ENCODE assay signal across 8 cellular contexts in the genomic region with DNA sequence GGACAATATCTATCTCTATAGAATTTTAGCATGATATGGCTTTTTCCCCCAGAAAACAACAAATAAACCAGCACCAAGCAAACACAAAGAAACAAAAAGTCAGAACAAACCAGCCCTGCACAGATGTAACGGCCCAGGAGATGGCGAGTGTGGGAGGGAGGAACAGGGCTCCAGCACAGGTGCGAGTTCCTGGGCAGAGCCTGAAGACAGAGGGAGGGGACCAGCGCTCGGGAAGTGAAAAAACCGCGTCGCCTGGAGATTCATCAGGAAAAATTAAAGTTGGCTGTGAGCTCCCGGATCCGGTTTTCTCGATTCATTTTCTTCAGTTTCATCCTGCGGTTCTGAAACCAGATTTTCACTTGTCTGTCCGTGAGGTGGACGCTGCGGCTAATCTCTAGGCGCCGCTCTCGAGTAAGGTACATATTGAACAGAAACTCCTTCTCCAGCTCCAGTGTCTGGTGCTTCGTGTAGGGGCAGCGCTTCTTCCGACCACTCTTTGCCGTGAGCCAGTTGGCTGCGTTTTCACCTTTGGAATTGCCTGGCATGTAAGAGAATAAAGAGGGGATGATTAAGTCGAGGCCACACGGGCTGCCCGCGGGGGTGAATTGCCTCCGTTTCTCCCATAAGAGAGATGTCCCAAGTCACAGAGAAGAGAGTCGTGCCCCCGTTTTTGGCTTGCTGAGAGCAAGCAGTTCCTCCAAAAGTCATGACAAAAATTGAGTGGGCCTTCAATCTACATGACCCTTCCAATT. TPM values are rescaled to one million over a fixed set of nuclear protein-coding genes. Genes with fewer than 3 reads are reported as not detected.
A peak's percentile ranks its signal among the peaks of the same experiment; 100 is the strongest.
DNase-seq lines count a peak whose midpoint lies in the region; ATAC-seq, FAIRE-seq and TF ChIP-seq lines count a peak whose summit lies in the region.

No MANE protein-coding gene starts in this region.

- peaks cover 73% of the 10 kb centered on the region for H3K27me3 Mint-ChIP-seq in T-helper 17 cell

- H3K36me3 Mint-ChIP-seq in T-helper 17 cell (ENCODE audit: low read depth), result peaks cover 2% of the 10 kb centered on the region

- no peaks in the 10 kb centered on the region for H3K9me1 ChIP-seq in keratinocyte (ENCODE audit: control insufficient read depth, extremely low read depth, insufficient read depth, low read length)

- ATAC-seq in left cardiac atrium (no peak), Right ventricle myocardium superior (ENCODE audit: poor library complexity) (no peak), T-helper 17 cell (no peak), aorta (ENCODE audit: low FRiP score) (no peak), HG03354 (IDR thresholded peaks at IDR 0.05; ENCODE audit: poor library complexity, severe bottlenecking, unreplicated experiment) (no peak), HG03095 (IDR thresholded peaks at IDR 0.05; ENCODE audit: unreplicated experiment) (no peak), GM21576 (IDR thresholded peaks at IDR 0.05; ENCODE audit: unreplicated experiment) (no peak)

- H3K27ac Mint-ChIP-seq in T-helper 17 cell, result peak overlapping the region; percentile 85

- peaks cover 26% of the 10 kb centered on the region for H3K4me1 Mint-ChIP-seq in T-helper 17 cell

- peaks cover 32% of the 10 kb centered on the region for H3K4me1 ChIP-seq in keratinocyte (ENCODE audit: control insufficient read depth, extremely low read depth, insufficient read depth, low read length)
- no peaks in the 10 kb centered on the region for H3K4me1 ChIP-seq in aorta (ENCODE audit: control insufficient read depth in 1 of 2, insufficient read depth in 2 of 2, low read length in 2 of 2)

- H3K4me3 ChIP-seq in keratinocyte (ENCODE audit: control insufficient read depth in 2 of 3, extremely low read depth in 1 of 3, insufficient read depth in 2 of 3, low read depth in 1 of 3, low read length in 3 of 3) (peak overlapping the region; percentile 78 to 94 (median 84)), aorta (ENCODE audit: low read length in 2 of 2) (no peak overlapping the region)

- peaks cover 0 to 4% of the 10 kb centered on the region in 2 experiments for H3K36me3 ChIP-seq in keratinocyte (ENCODE audit: control insufficient read depth in 2 of 2, extremely low read depth in 1 of 2, insufficient read depth in 2 of 2, low read length in 2 of 2)
- no peaks in the 10 kb centered on the region for H3K36me3 ChIP-seq in aorta (ENCODE audit: control insufficient read depth in 1 of 2, insufficient read depth in 2 of 2, low read length in 1 of 2)

- FAIRE-seq in keratinocyte (lab: Jason Lieb, UNC), result peak; percentile 63

- H4K20me1 ChIP-seq in keratinocyte (ENCODE audit: control insufficient read depth, extremely low read depth, insufficient read depth, low read length), result no peaks in the 10 kb centered on the region

- H3K9ac ChIP-seq in keratinocyte (ENCODE audit: control insufficient read depth, extremely low read depth, insufficient read depth, low read length), result peak overlapping the region; percentile 83

- no peaks in the 10 kb centered on the region for H3K9me3 ChIP-seq in T-helper 17 cell (ENCODE audit: control insufficient read depth, low read length, poor library complexity, severe bottlenecking)
- no peaks in the 10 kb centered on the region for H3K9me3 ChIP-seq in keratinocyte (ENCODE audit: control insufficient read depth, low read depth, low read length)
- H3K9me3 ChIP-seq in aorta (ENCODE audit: control insufficient read depth, low read length), result no peaks in the 10 kb centered on the region

- H3K27ac ChIP-seq in keratinocyte (ENCODE audit: control insufficient read depth, insufficient read depth, low read length) (peak overlapping the region; percentile 87), aorta (ENCODE audit: low read depth in 1 of 2, low read length in 2 of 2) (no peak overlapping the region)

- peak overlapping the region; percentile 80 for H3K4me3 Mint-ChIP-seq in T-helper 17 cell

- peaks cover 58% of the 10 kb centered on the region for H3K79me2 ChIP-seq in keratinocyte (ENCODE audit: control insufficient read depth, insufficient read depth, low read length)

- TF ChIP-seq CTCF in keratinocyte (optimal IDR thresholded peaks at IDR 0.05 in 1 of 3, IDR thresholded peaks at IDR 0.05 in 1 of 3, conservative IDR thresholded peaks at IDR 0.05 in 1 of 3; ENCODE audit: extremely low read depth in 1 of 3, insufficient read depth in 2 of 3, low read length in 3 of 3), result no peak

- H3K4me2 ChIP-seq in keratinocyte (ENCODE audit: control insufficient read depth, extremely low read depth, insufficient read depth, low read depth, low read length), result peak overlapping the region; percentile 98

- 40 to 49% methylated on average over 30 of the region's 30 CpGs for WGBS in aorta, 2 donors

- H3K27me3 ChIP-seq in keratinocyte (ENCODE audit: control insufficient read depth, extremely low read depth, insufficient read depth, low read length) (peaks cover 6% of the 10 kb centered on the region), aorta (ENCODE audit: control insufficient read depth in 1 of 2, insufficient read depth in 2 of 2, low read length in 1 of 2) (peaks cover 0 to 1% of the 10 kb centered on the region in 2 donors)

- H2AFZ ChIP-seq in keratinocyte (ENCODE audit: control insufficient read depth, low read length), result no peak overlapping the region

- DNase-seq in left cardiac atrium (peak; percentile 11), Right ventricle myocardium superior (no peak), T-helper 17 cell (peak in 1 of 3 donors; percentile 3), keratinocyte (ENCODE audit: low read depth, low spot score) (no peak), aorta (peak; percentile 30 to 73)

- dilution Hi-C loops in keratinocyte (cut with MboI; ENCODE audit: extremely low pct_ligation_motif_present, low sequenced_read_pairs), result no loop called here

- intact Hi-C loops in left cardiac atrium (cut with DNase I) (no loop called here), Right ventricle myocardium superior (cut with DNase I) (no loop called here), aorta (cut with DNase I) (no loop called here)

RNA-seq across cellular contexts. Expression of gene HOXA10, which starts 2.3 kb away (rescaled TPM):
- total RNA-seq in left cardiac atrium, result under 1 TPM; 0.10 to 0.21 TPM
- not detected for total RNA-seq in Right ventricle myocardium superior
- not detected for total RNA-seq in T-helper 17 cell
- polyA plus RNA-seq in keratinocyte, result 1.6 to 4.5 TPM (median 2.4 TPM) in 3 replicates
- 0.40 TPM for polyA plus RNA-seq in keratinocyte (2011; ENCODE audit: low read depth)
- polyA plus RNA-seq in keratinocyte (2011; cell fraction: cytosol; rRNA removed), result 2.0 and 2.2 TPM in 2 replicates
- 2.0 and 2.1 TPM in 2 replicates for polyA plus RNA-seq in keratinocyte (2011; cell fraction: nucleus; rRNA removed)
- polyA plus RNA-seq in keratinocyte (2012; ENCODE audit: low replicate concordance), result 2.5 and 9.5 TPM in 2 replicates
- polyA minus RNA-seq in keratinocyte, result 1.9 to 5.1 TPM (median 3.0 TPM) in 3 replicates
- not detected for polyA minus RNA-seq in keratinocyte (2011; cell fraction: cytosol; rRNA and poly(A)+ RNA removed)
- polyA minus RNA-seq in keratinocyte (2011; cell fraction: nucleus; rRNA and poly(A)+ RNA removed), result 0.47 and 0.84 TPM in 2 replicates
- total RNA-seq in aorta, result 10 to 100 TPM in 1 of 2 donors, 1 to 10 TPM in 1; 1.5 to 11.2 TPM
- polyA plus RNA-seq in aorta, result 1 to 10 TPM; 3.4 to 3.6 TPM

RNA-seq across cellular contexts. Expression of gene HOXA9, which starts 6.5 kb away (rescaled TPM):
- total RNA-seq in left cardiac atrium (not detected), Right ventricle myocardium superior (not detected), T-helper 17 cell (not detected), aorta (1 to 10 TPM; 1.6 to 5.8 TPM)
- polyA plus RNA-seq in keratinocyte (9.0 to 40.5 TPM (median 28.1 TPM) in 3 replicates), aorta (1 to 10 TPM; 1.5 to 3.1 TPM)
- 76.1 TPM for polyA plus RNA-seq in keratinocyte (2011; ENCODE audit: low read depth)
- polyA plus RNA-seq in keratinocyte (2011; cell fraction: cytosol; rRNA removed), result 20.4 and 23.2 TPM in 2 replicates
- polyA plus RNA-seq in keratinocyte (2011; cell fraction: nucleus; rRNA removed), result 22.3 and 31.4 TPM in 2 replicates
- polyA plus RNA-seq in keratinocyte (2012; ENCODE audit: low replicate concordance), result 21.1 and 27.0 TPM in 2 replicates
- 1.5 to 5.7 TPM (median 4.0 TPM) in 3 replicates for polyA minus RNA-seq in keratinocyte
- 9.4 TPM for polyA minus RNA-seq in keratinocyte (2011; cell fraction: cytosol; rRNA and poly(A)+ RNA removed)
- polyA minus RNA-seq in keratinocyte (2011; cell fraction: nucleus; rRNA and poly(A)+ RNA removed), result 2.2 and 3.8 TPM in 2 replicates

RNA-seq across cellular contexts. Expression of gene HOXA11, which starts 13.2 kb away (rescaled TPM):
- total RNA-seq in left cardiac atrium (not detected), Right ventricle myocardium superior (not detected), T-helper 17 cell (not detected), aorta (under 1 TPM in 1 of 2 donors, not detected in 1; 0.81 TPM)
- polyA plus RNA-seq in keratinocyte (0.07 to 0.18 TPM (median 0.14 TPM) in 3 replicates), aorta (under 1 TPM in 1 of 2 donors, not detected in 1; 0.13 TPM)
- not detected for polyA plus RNA-seq in keratinocyte (2011; ENCODE audit: low read depth)
- polyA plus RNA-seq in keratinocyte (2011; cell fraction: cytosol; rRNA removed), result 0.17 and 0.19 TPM in 2 replicates
- polyA plus RNA-seq in keratinocyte (2011; cell fraction: nucleus; rRNA removed), result 0.13 TPM in 2 replicates
- 0.16 and 0.27 TPM in 2 replicates for polyA plus RNA-seq in keratinocyte (2012; ENCODE audit: low replicate concordance)
- polyA minus RNA-seq in keratinocyte, result not detected in 3 replicates
- not detected for polyA minus RNA-seq in keratinocyte (2011; cell fraction: cytosol; rRNA and poly(A)+ RNA removed)
- not detected in 2 replicates for polyA minus RNA-seq in keratinocyte (2011; cell fraction: nucleus; rRNA and poly(A)+ RNA removed)

RNA-seq across cellular contexts. Expression of gene HOXA7, which starts 15.3 kb away (rescaled TPM):
- under 1 TPM; 0.12 to 0.39 TPM for total RNA-seq in left cardiac atrium
- not detected for total RNA-seq in Right ventricle myocardium superior
- total RNA-seq in T-helper 17 cell, result not detected
- polyA plus RNA-seq in keratinocyte, result 3.8 to 13.5 TPM (median 8.1 TPM) in 3 replicates
- polyA plus RNA-seq in keratinocyte (2011; ENCODE audit: low read depth), result 4.9 TPM
- 7.4 and 9.8 TPM in 2 replicates for polyA plus RNA-seq in keratinocyte (2011; cell fraction: cytosol; rRNA removed)
- 5.2 and 6.0 TPM in 2 replicates for polyA plus RNA-seq in keratinocyte (2011; cell fraction: nucleus; rRNA removed)
- polyA plus RNA-seq in keratinocyte (2012; ENCODE audit: low replicate concordance), result 3.9 and 14.3 TPM in 2 replicates
- polyA minus RNA-seq in keratinocyte, result 4.5 to 4.9 TPM (median 4.8 TPM) in 3 replicates
- 11.9 TPM for polyA minus RNA-seq in keratinocyte (2011; cell fraction: cytosol; rRNA and poly(A)+ RNA removed)
- 2.0 and 2.3 TPM in 2 replicates for polyA minus RNA-seq in keratinocyte (2011; cell fraction: nucleus; rRNA and poly(A)+ RNA removed)
- total RNA-seq in aorta, result 1 to 10 TPM; 4.7 to 9.3 TPM
- polyA plus RNA-seq in aorta, result 1 to 10 TPM; 2.4 to 3.3 TPM

RNA-seq across cellular contexts. Expression of gene HOXA3, which starts 19.4 kb away (rescaled TPM):
- total RNA-seq in left cardiac atrium (under 1 TPM; 0.68 to 0.74 TPM), Right ventricle myocardium superior (0.35 TPM), T-helper 17 cell (not detected), aorta (10 to 100 TPM in 1 of 2 donors, 1 to 10 TPM in 1; 9.6 to 20.8 TPM)
- polyA plus RNA-seq in keratinocyte (0.17 to 0.84 TPM (median 0.58 TPM) in 3 replicates), aorta (10 to 100 TPM in 1 of 2 donors, 1 to 10 TPM in 1; 3.8 to 12.2 TPM)
- 0.87 TPM for polyA plus RNA-seq in keratinocyte (2011; ENCODE audit: low read depth)
- 0.55 and 0.95 TPM in 2 replicates for polyA plus RNA-seq in keratinocyte (2011; cell fraction: cytosol; rRNA removed)
- polyA plus RNA-seq in keratinocyte (2011; cell fraction: nucleus; rRNA removed), result 1.2 and 2.0 TPM in 2 replicates
- polyA plus RNA-seq in keratinocyte (2012; ENCODE audit: low replicate concordance), result 1.1 and 3.2 TPM in 2 replicates
- polyA minus RNA-seq in keratinocyte, result 0.22 to 1.2 TPM in 2 of 3 replicates, not detected in the other
- 1.9 TPM for polyA minus RNA-seq in keratinocyte (2011; cell fraction: cytosol; rRNA and poly(A)+ RNA removed)
- polyA minus RNA-seq in keratinocyte (2011; cell fraction: nucleus; rRNA and poly(A)+ RNA removed), result 0.54 and 1.2 TPM in 2 replicates

Comparison
In these comparisons a context has a peak if more than half of its experiments do, and no peak if none do; other contexts are left out.
1. DNase-seq: peak in left cardiac atrium (single experiment) and aorta (2 of 2); none in Right ventricle myocardium superior (single experiment) and keratinocyte (single experiment).
2. H3K4me3 ChIP-seq: peak in keratinocyte (3 of 3); none in aorta (0 of 2).